Comparison of ENCODE assay signal across 17 cellular contexts in genomic region chr10:22363305-22363704, GRCh38. TPM values are rescaled to one million over a fixed set of nuclear protein-coding genes. Genes with fewer than 3 reads are reported as not detected.
DNase-seq lines count a peak whose midpoint lies in the region; ATAC-seq and TF ChIP-seq lines count a peak whose summit lies in the region.
"Had no signal": no experiment of that assay in that cellular context is flagged by ENCODE, and none has a peak within 500 bp of the region (broad histone marks: within the 10 kb centered on the region; RNA-seq: fewer than 3 reads in every experiment).

No MANE protein-coding gene starts in this region.

- H3K36me3 Mint-ChIP-seq in activated CD8-positive, alpha-beta T cell treated with anti-CD3 and anti-CD28 coated beads for 36 hours (ENCODE audit: low read depth): no peaks in the 10 kb centered on the region
- no peaks in the 10 kb centered on the region for H3K36me3 Mint-ChIP-seq in activated CD8-positive, alpha-beta T cell treated with anti-CD3 and anti-CD28 coated beads, Interleukin-2, amount 10 ng/mL, durations not matched to agents 7 days and 5 days (ENCODE audit: low read depth)
- no peaks in the 10 kb centered on the region for H3K36me3 Mint-ChIP-seq in activated naive CD8-positive, alpha-beta T cell treated with anti-CD3 and anti-CD28 coated beads, Interleukin-2, amount 50 U/mL, for 24 hours (ENCODE audit: low read depth)
- no peaks in the 10 kb centered on the region for H3K36me3 Mint-ChIP-seq in stimulated activated naive CD8-positive, alpha-beta T cell treated with anti-CD3 and anti-CD28 coated beads, Interleukin-15, Interleukin-2, amounts not matched to agents 100 ng/mL and 50 ng/mL, for 24 hours (ENCODE audit: low read depth)
- H3K36me3 Mint-ChIP-seq: CD14-positive monocyte; CD8-positive, alpha-beta T cell had no signal

- intact Hi-C loops in activated CD8-positive, alpha-beta T cell treated with anti-CD3 and anti-CD28 coated beads for 36 hours (cut with micrococcal nuclease): loop anchor here (10.0 kb wide), 1 partner anchor 71 kb away; no protein-coding TSS in a partner anchor
- intact Hi-C loops in left colon (cut with DNase I, micrococcal nuclease): no loop called here

- CTCF ChIA-PET in activated CD8-positive, alpha-beta T cell treated with anti-CD3 and anti-CD28 coated beads for 36 hours (lab: Charles Lee): interaction anchor here (0.6 kb wide), 1 partner anchor 104 kb away, joined by 3 read pairs; no protein-coding TSS in a partner anchor
- CTCF ChIA-PET in activated CD8-positive, alpha-beta T cell treated with anti-CD3 and anti-CD28 coated beads, Interleukin-2, amount 10 ng/mL, durations not matched to agents 7 days and 5 days (lab: Charles Lee): no interaction called here

- H3K27me3 Mint-ChIP-seq in activated CD8-positive, alpha-beta T cell treated with anti-CD3 and anti-CD28 coated beads for 36 hours: peaks cover 6% of the 10 kb centered on the region
- H3K27me3 Mint-ChIP-seq in activated CD8-positive, alpha-beta T cell treated with anti-CD3 and anti-CD28 coated beads, Interleukin-2, amount 10 ng/mL, durations not matched to agents 7 days and 5 days (ENCODE audit: low read depth): no peaks in the 10 kb centered on the region
- no peaks in the 10 kb centered on the region for H3K27me3 Mint-ChIP-seq in activated naive CD8-positive, alpha-beta T cell treated with anti-CD3 and anti-CD28 coated beads, Interleukin-2, amount 50 U/mL, for 24 hours
- H3K27me3 Mint-ChIP-seq in stimulated activated naive CD8-positive, alpha-beta T cell treated with anti-CD3 and anti-CD28 coated beads, Interleukin-15, Interleukin-2, amounts not matched to agents 100 ng/mL and 50 ng/mL, for 24 hours: peaks cover 8% of the 10 kb centered on the region

- H3K27ac Mint-ChIP-seq in activated CD8-positive, alpha-beta T cell treated with anti-CD3 and anti-CD28 coated beads for 36 hours: no peak overlapping the region
- no peak overlapping the region for H3K27ac Mint-ChIP-seq in activated CD8-positive, alpha-beta T cell treated with anti-CD3 and anti-CD28 coated beads, Interleukin-2, amount 10 ng/mL, durations not matched to agents 7 days and 5 days
- H3K27ac Mint-ChIP-seq in activated naive CD8-positive, alpha-beta T cell treated with anti-CD3 and anti-CD28 coated beads, Interleukin-2, amount 50 U/mL, for 24 hours: no peak overlapping the region
- peak overlapping the region; percentile 21 for H3K27ac Mint-ChIP-seq in stimulated activated naive CD8-positive, alpha-beta T cell treated with anti-CD3 and anti-CD28 coated beads, Interleukin-15, Interleukin-2, amounts not matched to agents 100 ng/mL and 50 ng/mL, for 24 hours
- H3K27ac Mint-ChIP-seq: CD14-positive monocyte; CD8-positive, alpha-beta T cell; GM23338 had no signal

- H3K4me3 Mint-ChIP-seq in activated CD8-positive, alpha-beta T cell treated with anti-CD3 and anti-CD28 coated beads for 36 hours: no peak overlapping the region
- no peak overlapping the region for H3K4me3 Mint-ChIP-seq in activated CD8-positive, alpha-beta T cell treated with anti-CD3 and anti-CD28 coated beads, Interleukin-2, amount 10 ng/mL, durations not matched to agents 7 days and 5 days
- H3K4me3 Mint-ChIP-seq in activated naive CD8-positive, alpha-beta T cell treated with anti-CD3 and anti-CD28 coated beads, Interleukin-2, amount 50 U/mL, for 24 hours: no peak overlapping the region
- H3K4me3 Mint-ChIP-seq in stimulated activated naive CD8-positive, alpha-beta T cell treated with anti-CD3 and anti-CD28 coated beads, Interleukin-15, Interleukin-2, amounts not matched to agents 100 ng/mL and 50 ng/mL, for 24 hours: no peak overlapping the region
- H3K4me3 Mint-ChIP-seq: CD14-positive monocyte; CD8-positive, alpha-beta T cell; GM23338 had no signal

- peaks cover 27% of the 10 kb centered on the region for H3K4me1 Mint-ChIP-seq in activated CD8-positive, alpha-beta T cell treated with anti-CD3 and anti-CD28 coated beads for 36 hours (ENCODE audit: low read depth)
- peaks cover 15% of the 10 kb centered on the region for H3K4me1 Mint-ChIP-seq in activated CD8-positive, alpha-beta T cell treated with anti-CD3 and anti-CD28 coated beads, Interleukin-2, amount 10 ng/mL, durations not matched to agents 7 days and 5 days (ENCODE audit: low read depth)
- H3K4me1 Mint-ChIP-seq in activated naive CD8-positive, alpha-beta T cell treated with anti-CD3 and anti-CD28 coated beads, Interleukin-2, amount 50 U/mL, for 24 hours: peaks cover 41% of the 10 kb centered on the region
- peaks cover 39% of the 10 kb centered on the region for H3K4me1 Mint-ChIP-seq in stimulated activated naive CD8-positive, alpha-beta T cell treated with anti-CD3 and anti-CD28 coated beads, Interleukin-15, Interleukin-2, amounts not matched to agents 100 ng/mL and 50 ng/mL, for 24 hours (ENCODE audit: low read depth)

- POLR2A ChIA-PET in activated CD8-positive, alpha-beta T cell treated with anti-CD3 and anti-CD28 coated beads for 36 hours (lab: Charles Lee): no interaction called here
- POLR2A ChIA-PET in activated CD8-positive, alpha-beta T cell treated with anti-CD3 and anti-CD28 coated beads, Interleukin-2, amount 10 ng/mL, durations not matched to agents 7 days and 5 days (lab: Charles Lee): interaction anchor here (0.6 kb wide), 1 partner anchor 73 kb away, joined by 3 read pairs; no protein-coding TSS in a partner anchor

- peak; percentile 78 for ATAC-seq in activated CD8-positive, alpha-beta T cell treated with anti-CD3 and anti-CD28 coated beads for 36 hours
- ATAC-seq in activated CD8-positive, alpha-beta T cell treated with anti-CD3 and anti-CD28 coated beads, Interleukin-2, amount 10 ng/mL, durations not matched to agents 7 days and 5 days: no peak
- peak; percentile 79 for ATAC-seq in activated naive CD8-positive, alpha-beta T cell treated with anti-CD3 and anti-CD28 coated beads, Interleukin-2, amount 50 U/mL, for 24 hours
- ATAC-seq in left colon: no peak
- ATAC-seq: A549; CD8-positive, alpha-beta T cell; GM23338 had no signal

- H3K9me3 Mint-ChIP-seq in activated CD8-positive, alpha-beta T cell treated with anti-CD3 and anti-CD28 coated beads for 36 hours: no peaks in the 10 kb centered on the region
- H3K9me3 Mint-ChIP-seq in activated CD8-positive, alpha-beta T cell treated with anti-CD3 and anti-CD28 coated beads, Interleukin-2, amount 10 ng/mL, durations not matched to agents 7 days and 5 days (ENCODE audit: insufficient read depth): no peaks in the 10 kb centered on the region
- no peaks in the 10 kb centered on the region for H3K9me3 Mint-ChIP-seq in activated naive CD8-positive, alpha-beta T cell treated with anti-CD3 and anti-CD28 coated beads, Interleukin-2, amount 50 U/mL, for 24 hours
- H3K9me3 Mint-ChIP-seq in stimulated activated naive CD8-positive, alpha-beta T cell treated with anti-CD3 and anti-CD28 coated beads, Interleukin-15, Interleukin-2, amounts not matched to agents 100 ng/mL and 50 ng/mL, for 24 hours: no peaks in the 10 kb centered on the region
- H3K9me3 Mint-ChIP-seq: CD14-positive monocyte; CD8-positive, alpha-beta T cell; GM23338 had no signal

- DNase-seq in activated CD8-positive, alpha-beta T cell treated with anti-CD3 and anti-CD28 coated beads for 36 hours: peak; percentile 69
- DNase-seq in activated CD8-positive, alpha-beta T cell treated with anti-CD3 and anti-CD28 coated beads, Interleukin-2, amount 10 ng/mL, durations not matched to agents 7 days and 5 days: no peak
- DNase-seq in stimulated activated CD4-positive, alpha-beta T cell treated with anti-CD3 and anti-CD28 coated beads, Interleukin-15, amount 100 ng/mL, for 24 hours: peak; percentile 40
- no peak for DNase-seq in stimulated activated CD4-positive, alpha-beta T cell treated with anti-CD3 and anti-CD28 coated beads, Interleukin-2, amount 100 ng/mL, for 48 hours
- DNase-seq in activated naive CD8-positive, alpha-beta T cell treated with anti-CD3 and anti-CD28 coated beads, Interleukin-2, amount 50 U/mL, for 24 hours: peak; percentile 27
- no peak for DNase-seq in AML-193 (lab: John Stamatoyannopoulos, UW)
- no peak for DNase-seq in left colon
- DNase-seq: CD8-positive, alpha-beta T cell; COR-L47; DMS153; DMS79 treated with DMSO at 0.1 percent for 48 hours; EL; H7 had no signal

- no peak for TF ChIP-seq CTCF in activated CD8-positive, alpha-beta T cell treated with anti-CD3 and anti-CD28 coated beads for 36 hours (IDR thresholded peaks at IDR 0.05)

RNA-seq across cellular contexts. Expression of gene SPAG6, which starts 18.0 kb away (rescaled TPM):
- total RNA-seq in activated CD8-positive, alpha-beta T cell treated with anti-CD3 and anti-CD28 coated beads for 36 hours: not detected
- total RNA-seq in activated CD8-positive, alpha-beta T cell treated with anti-CD3 and anti-CD28 coated beads, Interleukin-2, amount 10 ng/mL, durations not matched to agents 7 days and 5 days: under 1 TPM; 0.70 to 0.90 TPM
- not detected for total RNA-seq in left colon
- total RNA-seq: CD8-positive, alpha-beta T cell; GM23338; H7 had no signal

RNA-seq across cellular contexts. Expression of gene BMI1, which starts 42.4 kb away (rescaled TPM):
- total RNA-seq in activated CD8-positive, alpha-beta T cell treated with anti-CD3 and anti-CD28 coated beads for 36 hours: 10 to 100 TPM; 38.7 to 41.4 TPM
- total RNA-seq in activated CD8-positive, alpha-beta T cell treated with anti-CD3 and anti-CD28 coated beads, Interleukin-2, amount 10 ng/mL, durations not matched to agents 7 days and 5 days: 10 to 100 TPM; 26.2 to 26.4 TPM
- total RNA-seq in left colon: 10 to 100 TPM; 19.7 to 29.6 TPM

RNA-seq across cellular contexts. Expression of gene COMMD3, which starts 47.1 kb away (rescaled TPM):
- total RNA-seq in activated CD8-positive, alpha-beta T cell treated with anti-CD3 and anti-CD28 coated beads for 36 hours: 10 to 100 TPM; 64.7 to 68.7 TPM
- total RNA-seq in activated CD8-positive, alpha-beta T cell treated with anti-CD3 and anti-CD28 coated beads, Interleukin-2, amount 10 ng/mL, durations not matched to agents 7 days and 5 days: 10 to 100 TPM; 59.7 to 63.3 TPM
- 10 to 100 TPM; 38.4 to 50.0 TPM for total RNA-seq in left colon

Comparison
In these comparisons a context has a peak if more than half of its experiments do, and no peak if none do; other contexts are left out.
1. ATAC-seq: peak in activated CD8-positive, alpha-beta T cell treated with anti-CD3 and anti-CD28 coated beads for 36 hours (single experiment) and activated naive CD8-positive, alpha-beta T cell treated with anti-CD3 and anti-CD28 coated beads, Interleukin-2, amount 50 U/mL, for 24 hours (single experiment); none in activated CD8-positive, alpha-beta T cell treated with anti-CD3 and anti-CD28 coated beads, Interleukin-2, amount 10 ng/mL, durations not matched to agents 7 days and 5 days (single experiment) and left colon (single experiment).
2. DNase-seq: peak in activated CD8-positive, alpha-beta T cell treated with anti-CD3 and anti-CD28 coated beads for 36 hours (single experiment), stimulated activated CD4-positive, alpha-beta T cell treated with anti-CD3 and anti-CD28 coated beads, Interleukin-15, amount 100 ng/mL, for 24 hours (single experiment) and activated naive CD8-positive, alpha-beta T cell treated with anti-CD3 and anti-CD28 coated beads, Interleukin-2, amount 50 U/mL, for 24 hours (single experiment); none in activated CD8-positive, alpha-beta T cell treated with anti-CD3 and anti-CD28 coated beads, Interleukin-2, amount 10 ng/mL, durations not matched to agents 7 days and 5 days (single experiment), stimulated activated CD4-positive, alpha-beta T cell treated with anti-CD3 and anti-CD28 coated beads, Interleukin-2, amount 100 ng/mL, for 48 hours (0 of 2), AML-193 (0 of 2) and left colon (0 of 2).